Comparison of ENCODE assay signal across 2 cellular contexts in the genomic region with DNA sequence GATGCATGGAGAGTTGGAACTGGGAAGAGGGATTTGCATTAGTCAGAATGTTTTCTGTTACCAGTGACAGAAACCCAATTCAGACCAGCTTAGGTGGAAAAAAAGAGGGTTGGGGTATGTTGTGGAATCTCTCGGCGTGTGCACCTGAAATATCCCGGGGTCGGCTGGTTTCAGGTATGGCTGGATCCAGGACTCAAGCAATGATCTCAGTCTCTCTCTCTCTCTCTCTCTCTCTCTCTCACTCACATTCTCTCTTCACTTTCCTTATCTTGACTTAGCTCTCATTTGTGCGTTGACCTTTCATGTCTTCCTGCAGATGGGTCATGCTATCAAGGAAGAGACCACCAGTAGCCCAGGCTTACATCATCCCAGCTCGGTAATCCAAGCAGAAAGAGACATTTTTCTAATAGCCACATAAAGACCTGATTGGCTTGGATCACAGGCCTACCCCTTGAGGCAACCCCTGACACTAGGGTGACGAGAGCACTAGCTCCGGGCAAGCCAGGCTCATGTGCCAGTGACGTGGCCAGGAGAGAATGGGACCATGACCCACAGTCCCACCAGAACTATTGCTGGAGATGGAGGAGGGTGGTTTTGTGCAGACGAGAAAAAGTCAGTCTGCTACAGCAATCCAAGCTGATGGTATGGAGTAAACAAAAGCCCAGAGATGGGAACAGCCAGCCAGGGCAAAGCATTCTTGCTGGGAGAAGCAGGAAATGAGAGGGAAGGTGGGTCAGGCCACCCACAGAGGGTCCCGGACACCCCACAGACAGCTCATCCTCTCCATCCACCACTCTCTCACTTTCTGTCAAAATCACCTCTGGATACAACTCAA.
TF ChIP-seq lines count a peak whose summit lies in the region.

No MANE protein-coding gene starts in this region.

TF ChIP-seq in WTC11, 78 proteins besides CTCF, POLR2A, EP300 and RAD21 (continued from another document):
- TF ChIP-seq, protein P1, sequence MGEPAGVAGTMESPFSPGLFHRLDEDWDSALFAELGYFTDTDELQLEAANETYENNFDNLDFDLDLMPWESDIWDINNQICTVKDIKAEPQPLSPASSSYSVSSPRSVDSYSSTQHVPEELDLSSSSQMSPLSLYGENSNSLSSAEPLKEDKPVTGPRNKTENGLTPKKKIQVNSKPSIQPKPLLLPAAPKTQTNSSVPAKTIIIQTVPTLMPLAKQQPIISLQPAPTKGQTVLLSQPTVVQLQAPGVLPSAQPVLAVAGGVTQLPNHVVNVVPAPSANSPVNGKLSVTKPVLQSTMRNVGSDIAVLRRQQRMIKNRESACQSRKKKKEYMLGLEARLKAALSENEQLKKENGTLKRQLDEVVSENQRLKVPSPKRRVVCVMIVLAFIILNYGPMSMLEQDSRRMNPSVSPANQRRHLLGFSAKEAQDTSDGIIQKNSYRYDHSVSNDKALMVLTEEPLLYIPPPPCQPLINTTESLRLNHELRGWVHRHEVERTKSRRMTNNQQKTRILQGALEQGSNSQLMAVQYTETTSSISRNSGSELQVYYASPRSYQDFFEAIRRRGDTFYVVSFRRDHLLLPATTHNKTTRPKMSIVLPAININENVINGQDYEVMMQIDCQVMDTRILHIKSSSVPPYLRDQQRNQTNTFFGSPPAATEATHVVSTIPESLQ (CRISPR knock-in tag; IDR thresholded peaks at IDR 0.05) = no peak
- TF ChIP-seq ZSCAN18 (CRISPR knock-in tag; IDR thresholded peaks at IDR 0.05) (no peak), MXD4 (CRISPR knock-in tag; IDR thresholded peaks at IDR 0.05; ENCODE audit: borderline replicate concordance) (no peak), OVOL2 (CRISPR knock-in tag; IDR thresholded peaks at IDR 0.05; ENCODE audit: borderline replicate concordance) (no peak), GABPB1 (CRISPR knock-in tag; IDR thresholded peaks at IDR 0.05) (no peak), CBFB (CRISPR knock-in tag; IDR thresholded peaks at IDR 0.05; ENCODE audit: low read depth) (no peak), ZNF138 (CRISPR knock-in tag; conservative IDR thresholded peaks at IDR 0.05) (no peak), ZNF512 (CRISPR knock-in tag; IDR thresholded peaks at IDR 0.05; ENCODE audit: borderline replicate concordance) (no peak), FOXP1 (CRISPR knock-in tag; IDR thresholded peaks at IDR 0.05; ENCODE audit: borderline replicate concordance) (no peak), SOX15 (CRISPR knock-in tag; IDR thresholded peaks at IDR 0.05) (no peak)
- TF ChIP-seq, protein P2, sequence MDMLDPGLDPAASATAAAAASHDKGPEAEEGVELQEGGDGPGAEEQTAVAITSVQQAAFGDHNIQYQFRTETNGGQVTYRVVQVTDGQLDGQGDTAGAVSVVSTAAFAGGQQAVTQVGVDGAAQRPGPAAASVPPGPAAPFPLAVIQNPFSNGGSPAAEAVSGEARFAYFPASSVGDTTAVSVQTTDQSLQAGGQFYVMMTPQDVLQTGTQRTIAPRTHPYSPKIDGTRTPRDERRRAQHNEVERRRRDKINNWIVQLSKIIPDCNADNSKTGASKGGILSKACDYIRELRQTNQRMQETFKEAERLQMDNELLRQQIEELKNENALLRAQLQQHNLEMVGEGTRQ (CRISPR knock-in tag; IDR thresholded peaks at IDR 0.05) = no peak

TF ChIP-seq in K562, 482 proteins besides CTCF, POLR2A, EP300 and RAD21 (continued from another document):
- TF ChIP-seq POLR2H (tag; IDR thresholded peaks at IDR 0.05; ENCODE audit: low read depth) (no peak), SNIP1 (IDR thresholded peaks at IDR 0.05; ENCODE audit: low read depth) (no peak), PRDM10 (IDR thresholded peaks at IDR 0.05; ENCODE audit: partially characterized antibody) (no peak), RBM25 (IDR thresholded peaks at IDR 0.05; ENCODE audit: low read depth, low read length, severe bottlenecking) (peak; percentile 68), ZNF143 (CRISPR knock-in tag; IDR thresholded peaks at IDR 0.05) (no peak), POLR2G (IDR thresholded peaks at IDR 0.05; ENCODE audit: low read depth, low read length) (no peak), GTF2B (IDR thresholded peaks at IDR 0.05; ENCODE audit: extremely low read depth, insufficient read length) (no peak), TAF1 (IDR thresholded peaks at IDR 0.05; ENCODE audit: control insufficient read depth, extremely low read depth, insufficient read depth, low read length, severe bottlenecking) (no peak)
- TF ChIP-seq, protein P3, sequence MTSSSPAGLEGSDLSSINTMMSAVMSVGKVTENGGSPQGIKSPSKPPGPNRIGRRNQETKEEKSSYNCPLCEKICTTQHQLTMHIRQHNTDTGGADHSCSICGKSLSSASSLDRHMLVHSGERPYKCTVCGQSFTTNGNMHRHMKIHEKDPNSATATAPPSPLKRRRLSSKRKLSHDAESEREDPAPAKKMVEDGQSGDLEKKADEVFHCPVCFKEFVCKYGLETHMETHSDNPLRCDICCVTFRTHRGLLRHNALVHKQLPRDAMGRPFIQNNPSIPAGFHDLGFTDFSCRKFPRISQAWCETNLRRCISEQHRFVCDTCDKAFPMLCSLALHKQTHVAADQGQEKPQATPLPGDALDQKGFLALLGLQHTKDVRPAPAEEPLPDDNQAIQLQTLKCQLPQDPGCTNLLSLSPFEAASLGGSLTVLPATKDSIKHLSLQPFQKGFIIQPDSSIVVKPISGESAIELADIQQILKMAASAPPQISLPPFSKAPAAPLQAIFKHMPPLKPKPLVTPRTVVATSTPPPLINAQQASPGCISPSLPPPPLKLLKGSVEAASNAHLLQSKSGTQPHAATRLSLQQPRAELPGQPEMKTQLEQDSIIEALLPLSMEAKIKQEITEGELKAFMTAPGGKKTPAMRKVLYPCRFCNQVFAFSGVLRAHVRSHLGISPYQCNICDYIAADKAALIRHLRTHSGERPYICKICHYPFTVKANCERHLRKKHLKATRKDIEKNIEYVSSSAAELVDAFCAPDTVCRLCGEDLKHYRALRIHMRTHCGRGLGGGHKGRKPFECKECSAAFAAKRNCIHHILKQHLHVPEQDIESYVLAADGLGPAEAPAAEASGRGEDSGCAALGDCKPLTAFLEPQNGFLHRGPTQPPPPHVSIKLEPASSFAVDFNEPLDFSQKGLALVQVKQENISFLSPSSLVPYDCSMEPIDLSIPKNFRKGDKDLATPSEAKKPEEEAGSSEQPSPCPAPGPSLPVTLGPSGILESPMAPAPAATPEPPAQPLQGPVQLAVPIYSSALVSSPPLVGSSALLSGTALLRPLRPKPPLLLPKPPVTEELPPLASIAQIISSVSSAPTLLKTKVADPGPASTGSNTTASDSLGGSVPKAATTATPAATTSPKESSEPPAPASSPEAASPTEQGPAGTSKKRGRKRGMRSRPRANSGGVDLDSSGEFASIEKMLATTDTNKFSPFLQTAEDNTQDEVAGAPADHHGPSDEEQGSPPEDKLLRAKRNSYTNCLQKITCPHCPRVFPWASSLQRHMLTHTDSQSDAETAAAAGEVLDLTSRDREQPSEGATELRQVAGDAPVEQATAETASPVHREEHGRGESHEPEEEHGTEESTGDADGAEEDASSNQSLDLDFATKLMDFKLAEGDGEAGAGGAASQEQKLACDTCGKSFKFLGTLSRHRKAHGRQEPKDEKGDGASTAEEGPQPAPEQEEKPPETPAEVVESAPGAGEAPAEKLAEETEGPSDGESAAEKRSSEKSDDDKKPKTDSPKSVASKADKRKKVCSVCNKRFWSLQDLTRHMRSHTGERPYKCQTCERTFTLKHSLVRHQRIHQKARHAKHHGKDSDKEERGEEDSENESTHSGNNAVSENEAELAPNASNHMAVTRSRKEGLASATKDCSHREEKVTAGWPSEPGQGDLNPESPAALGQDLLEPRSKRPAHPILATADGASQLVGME (CRISPR knock-in tag; IDR thresholded peaks at IDR 0.05) = no peak
- TF ChIP-seq, protein P4, sequence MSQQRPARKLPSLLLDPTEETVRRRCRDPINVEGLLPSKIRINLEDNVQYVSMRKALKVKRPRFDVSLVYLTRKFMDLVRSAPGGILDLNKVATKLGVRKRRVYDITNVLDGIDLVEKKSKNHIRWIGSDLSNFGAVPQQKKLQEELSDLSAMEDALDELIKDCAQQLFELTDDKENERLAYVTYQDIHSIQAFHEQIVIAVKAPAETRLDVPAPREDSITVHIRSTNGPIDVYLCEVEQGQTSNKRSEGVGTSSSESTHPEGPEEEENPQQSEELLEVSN (IDR thresholded peaks at IDR 0.05; ENCODE audit: borderline replicate concordance in 1 of 2, extremely low read depth in 1 of 2, insufficient read depth in 1 of 2, insufficient read length in 1 of 2, low read depth in 1 of 2, low read length in 1 of 2, poor library complexity in 1 of 2, severe bottlenecking in 1 of 2) = no peak
